Comparison of ENCODE assay signal across 8 cellular contexts in genomic region chr7:77537136-77537594, GRCh38. TPM values are rescaled to one million over a fixed set of nuclear protein-coding genes. Genes with fewer than 3 reads are reported as not detected.
A peak's percentile ranks its signal among the peaks of the same experiment; 100 is the strongest.
DNase-seq lines count a peak whose midpoint lies in the region; ATAC-seq and TF ChIP-seq lines count a peak whose summit lies in the region.

PTPN12 (plus strand) TSS chr7:77537295; CDS start chr7:77537547, 252 bp downstream.

- peak within 1 kb of the TSS; percentile 95 for H3K4me3 Mint-ChIP-seq in activated T-cell treated with anti-CD3 and anti-CD28 coated beads, Interleukin-2, amount 50 U/mL, for 24 hours
- H3K4me3 Mint-ChIP-seq in mesothelial cell of epicardium, result peak within 1 kb of the TSS; percentile 98
- peak within 1 kb of the TSS; percentile 97 for H3K4me3 Mint-ChIP-seq in type B pancreatic cell

- H2AFZ ChIP-seq in PC-9, result peak within 1 kb of the TSS; percentile 44; the same call in 1 of the 2 replicates

- intact Hi-C loops in PC-9 (cut with micrococcal nuclease; ENCODE audit: unreplicated experiment), result loop anchor here (5.0 kb wide), 1 partner anchor 110 kb away; no protein-coding TSS in a partner anchor

- peak within 1 kb of the TSS; percentile 96 for H3K27ac ChIP-seq in PC-9
- H3K27ac ChIP-seq in effector memory CD4-positive, alpha-beta T cell (ENCODE audit: insufficient read depth, low read length, poor library complexity, severe bottlenecking), result peak within 1 kb of the TSS; percentile 53

- peaks cover 15% of the 10 kb centered on the region for H3K36me3 ChIP-seq in PC-9 (ENCODE audit: low read depth)
- H3K36me3 ChIP-seq in effector memory CD4-positive, alpha-beta T cell (ENCODE audit: control insufficient read depth, insufficient read depth, low read length), result no peaks in the 10 kb centered on the region

- DNase-seq in activated T-cell treated with anti-CD3 and anti-CD28 coated beads, Interleukin-2, amount 50 U/mL, for 24 hours, result no peak
- DNase-seq in activated T-cell treated with anti-CD3 and anti-CD28 coated beads for 4 hours, result no peak
- DNase-seq in PC-9, result no peak
- DNase-seq in effector memory CD4-positive, alpha-beta T cell, result peak in 1 of 3 donors; percentile 69
- no peak for DNase-seq in mesothelial cell of epicardium (ENCODE audit: low spot score in 2 of 2, unreplicated experiment in 2 of 2)
- DNase-seq in type B pancreatic cell (ENCODE audit: extremely low spot score, unreplicated experiment), result no peak
- no peak for DNase-seq in NCI-H1436 treated with DMSO at 0.1 percent for 48 hours (lab: John Stamatoyannopoulos, UW)

- H3K4me2 ChIP-seq in PC-9, result peak within 1 kb of the TSS; percentile 95

- H4K20me1 ChIP-seq in PC-9 (ENCODE audit: insufficient read depth), result peaks cover 13% of the 10 kb centered on the region; the same call in 1 of the 2 replicates

- H3K36me3 Mint-ChIP-seq in activated T-cell treated with anti-CD3 and anti-CD28 coated beads, Interleukin-2, amount 50 U/mL, for 24 hours (ENCODE audit: low read depth), result peaks cover 6% of the 10 kb centered on the region
- H3K36me3 Mint-ChIP-seq in mesothelial cell of epicardium, result no peaks in the 10 kb centered on the region
- no peaks in the 10 kb centered on the region for H3K36me3 Mint-ChIP-seq in type B pancreatic cell

- H3K27ac Mint-ChIP-seq in activated T-cell treated with anti-CD3 and anti-CD28 coated beads, Interleukin-2, amount 50 U/mL, for 24 hours, result peak within 1 kb of the TSS; percentile 96
- H3K27ac Mint-ChIP-seq in mesothelial cell of epicardium (peak within 1 kb of the TSS; percentile 98), type B pancreatic cell (peak within 1 kb of the TSS; percentile 96)

- H3K4me1 ChIP-seq in PC-9 (replicated peaks; ENCODE audit: insufficient read depth), result peaks cover 27% of the 10 kb centered on the region
- peaks cover 7% of the 10 kb centered on the region for H3K4me1 ChIP-seq in effector memory CD4-positive, alpha-beta T cell (ENCODE audit: control insufficient read depth, insufficient read depth, low read length, poor library complexity, severe bottlenecking)

- POLR2A ChIA-PET in PC-9 (lab: Charles Lee; ENCODE audit: unreplicated experiment), result interaction anchor here (0.5 to 0.7 kb wide), 12 partner anchors 9 to 857 kb away, joined by 3 to 18 read pairs (median 4); no protein-coding TSS in a partner anchor

- CTCF ChIA-PET in PC-9 (lab: Charles Lee), result no interaction called here

- peak; percentile 31 for ATAC-seq in HG03064 (IDR thresholded peaks at IDR 0.05; ENCODE audit: low read depth, unreplicated experiment)

- no peaks in the 10 kb centered on the region for H3K27me3 ChIP-seq in PC-9 (ENCODE audit: insufficient read depth, low read depth)
- no peaks in the 10 kb centered on the region for H3K27me3 ChIP-seq in effector memory CD4-positive, alpha-beta T cell (replicated peaks; ENCODE audit: control insufficient read depth, insufficient read depth, low read length, poor library complexity, severe bottlenecking)

- peak within 1 kb of the TSS; percentile 97 for H3K4me3 ChIP-seq in PC-9
- H3K4me3 ChIP-seq in effector memory CD4-positive, alpha-beta T cell (ENCODE audit: insufficient read depth, low read depth, low read length, poor library complexity, severe bottlenecking), result peak within 1 kb of the TSS; percentile 86

- no peaks in the 10 kb centered on the region for H3K9me3 ChIP-seq in PC-9 (ENCODE audit: insufficient read depth, low read depth)
- H3K9me3 ChIP-seq in effector memory CD4-positive, alpha-beta T cell (ENCODE audit: control insufficient read depth, low read length), result no peaks in the 10 kb centered on the region

- H3F3A ChIP-seq in PC-9 (ENCODE audit: insufficient read depth, low read depth), result peaks cover 45% of the 10 kb centered on the region

- H3K9me2 ChIP-seq in PC-9 (ENCODE audit: insufficient read depth), result no peaks in the 10 kb centered on the region

- no peak for TF ChIP-seq CTCF in PC-9 (conservative IDR thresholded peaks at IDR 0.05)
- TF ChIP-seq CTCF in mesothelial cell of epicardium (IDR thresholded peaks at IDR 0.05; ENCODE audit: unreplicated experiment), result no peak
- no peak for TF ChIP-seq CTCF in type B pancreatic cell (conservative IDR thresholded peaks at IDR 0.05)

- H3K79me2 ChIP-seq in PC-9 (ENCODE audit: low read depth), result peaks cover 64% of the 10 kb centered on the region

- H3K9me3 Mint-ChIP-seq in activated T-cell treated with anti-CD3 and anti-CD28 coated beads, Interleukin-2, amount 50 U/mL, for 24 hours, result no peaks in the 10 kb centered on the region
- H3K9me3 Mint-ChIP-seq in mesothelial cell of epicardium (no peaks in the 10 kb centered on the region), type B pancreatic cell (no peaks in the 10 kb centered on the region)

- BruUV-seq in PC-9 (replicated peaks; lab: Mats Ljungman, UMichigan), result no TSS peak

- peaks cover 22% of the 10 kb centered on the region for H3K4me1 Mint-ChIP-seq in activated T-cell treated with anti-CD3 and anti-CD28 coated beads, Interleukin-2, amount 50 U/mL, for 24 hours (ENCODE audit: low read depth)
- peaks cover 31% of the 10 kb centered on the region for H3K4me1 Mint-ChIP-seq in mesothelial cell of epicardium
- peaks cover 27% of the 10 kb centered on the region for H3K4me1 Mint-ChIP-seq in type B pancreatic cell (ENCODE audit: unreplicated experiment)

- H3K27me3 Mint-ChIP-seq in activated T-cell treated with anti-CD3 and anti-CD28 coated beads, Interleukin-2, amount 50 U/mL, for 24 hours, result no peaks in the 10 kb centered on the region
- no peaks in the 10 kb centered on the region for H3K27me3 Mint-ChIP-seq in mesothelial cell of epicardium (ENCODE audit: low read depth)
- H3K27me3 Mint-ChIP-seq in type B pancreatic cell, result no peaks in the 10 kb centered on the region

RNA-seq across cellular contexts. Expression of gene PTPN12, which starts in this region (rescaled TPM):
- 91.1 and 118 TPM in 2 replicates for total RNA-seq in PC-9 (2021)
- 103 to 118 TPM (median 114 TPM) in 3 replicates for total RNA-seq in mesothelial cell of epicardium
- 69.1 and 76.7 TPM in 2 replicates for total RNA-seq in type B pancreatic cell (ENCODE audit: low replicate concordance)
